30 cellular contexts compared by ENCODE assay signal in genomic region chr13:36859259-36859658, GRCh38.
"Had no signal": no experiment of that assay in that cellular context is flagged by ENCODE, and none has a peak within 500 bp of the region (broad histone marks: within the 10 kb centered on the region; RNA-seq: fewer than 3 reads in every experiment).

No MANE protein-coding gene starts in this region.

- H3K36me3 Mint-ChIP-seq: activated naive CD4-positive, alpha-beta T cell treated with anti-CD3 and anti-CD28 coated beads, Interleukin-2, amount 50 U/mL, for 24 hours had no signal

- FAIRE-seq: astrocyte, bronchial epithelial cell had no signal

- DNase-seq: activated B cell treated with CpG ODN at 0.5 μM for 24 hours; activated CD4-positive, alpha-beta T cell treated with anti-CD3 and anti-CD28 coated beads for 48 hours; activated CD4-positive, alpha-beta T cell treated with anti-CD3 and anti-CD28 coated beads, Interleukin-2, amount 50 U/mL, for 1 hour; activated CD4-positive, alpha-beta T cell treated with anti-CD3 and anti-CD28 coated beads, Interleukin-2, amount 50 U/mL, for 48 hours; activated CD8-positive, alpha-beta memory T cell treated with anti-CD3 and anti-CD28 coated beads for 24 hours; activated CD8-positive, alpha-beta T cell treated with anti-CD3 and anti-CD28 coated beads for 36 hours; activated effector memory CD4-positive, alpha-beta T cell treated with Interleukin-2 at 50 U/mL for 16 hours; activated naive CD4-positive, alpha-beta T cell treated with anti-CD3 and anti-CD28 coated beads for 36 hours; activated T-cell treated with anti-CD3 and anti-CD28 coated beads, Interleukin-2, amount 50 U/mL, for 4 hours; amniotic stem cell; anterior cingulate cortex; brain microvascular endothelial cell; dorsolateral prefrontal cortex; effector memory CD4-positive, alpha-beta T cell; esophagus squamous epithelium; foreskin melanocyte; head of caudate nucleus; T-helper 1 cell; T-helper 17 cell; T1000; WERI-Rb-1 had no signal

- H3K9me3 ChIP-seq: esophagus squamous epithelium had no signal

- H3K27ac Mint-ChIP-seq: activated B cell treated with CpG ODN at 0.5 μM for 24 hours; activated CD8-positive, alpha-beta T cell treated with anti-CD3 and anti-CD28 coated beads for 36 hours; activated naive CD4-positive, alpha-beta T cell treated with anti-CD3 and anti-CD28 coated beads for 36 hours; activated naive CD4-positive, alpha-beta T cell treated with anti-CD3 and anti-CD28 coated beads, Interleukin-2, amount 50 U/mL, for 24 hours; activated T-helper 17 cell treated with anti-CD3 and anti-CD28 coated beads, Interleukin-2, amount 50 U/mL, for 72 hours; dendritic cell treated with granulocyte-macrophage colony-stimulating factor and Interleukin-4, amounts not matched to agents 40 ng/mL and 50 ng/mL, for 4 days; T-helper 17 cell; T-helper 2 cell treated with Interferon-gamma antibody and Interleukin-4, amounts not matched to agents 5 μg/mL and 100 μg/mL, for 36 hours had no signal

- H3K9me3 Mint-ChIP-seq: activated B cell treated with CpG ODN at 0.5 μM for 24 hours; activated CD8-positive, alpha-beta T cell treated with anti-CD3 and anti-CD28 coated beads for 36 hours; activated naive CD4-positive, alpha-beta T cell treated with anti-CD3 and anti-CD28 coated beads for 36 hours; activated naive CD4-positive, alpha-beta T cell treated with anti-CD3 and anti-CD28 coated beads, Interleukin-2, amount 50 U/mL, for 24 hours; activated T-cell treated with anti-CD3 and anti-CD28 coated beads, Interleukin-2, amount 50 U/mL, for 4 hours; activated T-helper 17 cell treated with anti-CD3 and anti-CD28 coated beads, Interleukin-2, amount 50 U/mL, for 72 hours; central memory CD8-positive, alpha-beta T cell; dendritic cell treated with granulocyte-macrophage colony-stimulating factor and Interleukin-4, amounts not matched to agents 40 ng/mL and 50 ng/mL, for 4 days; T-helper 2 cell treated with Interferon-gamma antibody and Interleukin-4, amounts not matched to agents 5 μg/mL and 100 μg/mL, for 36 hours had no signal

- H3K27ac ChIP-seq: brain microvascular endothelial cell, coronary artery, dorsolateral prefrontal cortex, esophagus squamous epithelium, WERI-Rb-1 had no signal

- H3K27me3 ChIP-seq: brain microvascular endothelial cell, dorsolateral prefrontal cortex, esophagus squamous epithelium had no signal

- H3K4me3 ChIP-seq: coronary artery, dorsolateral prefrontal cortex, esophagus squamous epithelium had no signal

- H3K36me3 ChIP-seq: brain microvascular endothelial cell, esophagus squamous epithelium, WERI-Rb-1 had no signal

- ATAC-seq: activated CD4-positive, CD25-positive, alpha-beta regulatory T cell treated with anti-CD3 and anti-CD28 coated beads, Interleukin-2, amount 50 U/mL, for 24 hours; activated CD8-positive, alpha-beta T cell treated with anti-CD3 and anti-CD28 coated beads for 36 hours; activated T-cell treated with anti-CD3 and anti-CD28 coated beads, Interleukin-2, amount 50 U/mL, for 4 hours; activated T-helper 17 cell treated with anti-CD3 and anti-CD28 coated beads, Interleukin-2, amount 50 U/mL, for 72 hours; T-helper 17 cell had no signal
